In the genomic region with DNA sequence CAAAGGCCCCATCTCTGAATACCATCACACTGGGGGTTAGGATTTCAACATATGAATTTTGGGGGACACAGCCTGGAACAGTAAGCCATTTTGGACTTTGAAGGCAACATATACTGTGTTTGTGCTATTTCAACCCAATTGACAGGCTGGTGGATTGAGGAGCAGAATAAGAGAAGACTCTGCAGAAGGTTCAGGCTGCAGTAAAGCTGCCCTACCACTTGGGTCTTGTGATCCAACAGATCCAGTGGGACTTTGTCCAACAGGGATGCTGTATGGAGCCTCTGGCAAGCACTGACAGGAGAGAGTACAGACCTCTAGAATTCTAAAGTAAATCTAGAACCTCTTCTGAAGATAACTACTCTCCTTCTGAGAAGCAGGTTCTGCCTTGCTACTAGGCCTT, we compare ENCODE assay signal across 17 cellular contexts. TPM values are rescaled to one million over a fixed set of nuclear protein-coding genes. Genes with fewer than 3 reads are reported as not detected.
DNase-seq lines count a peak whose midpoint lies in the region; ATAC-seq and TF ChIP-seq lines count a peak whose summit lies in the region.
"Had no signal": no experiment of that assay in that cellular context is flagged by ENCODE, and none has a peak within 500 bp of the region (broad histone marks: within the 10 kb centered on the region; RNA-seq: fewer than 3 reads in every experiment).

No MANE protein-coding gene starts in this region.

- intact Hi-C loops in activated T-helper 1 cell treated with anti-CD3 and anti-CD28 coated beads, Interleukin-12 subunit alpha, Interleukin-12 subunit beta, Interleukin-2, Interleukin-4 antibody, amounts not matched to agents 30 ng/mL and 10 ng/mL and 1 ng/mL, durations not matched to agents 14 hours and 24 hours and 36 hours (cut with micrococcal nuclease), result loop anchor here (10.0 kb wide), 1 partner anchor 111 kb away; no protein-coding TSS in a partner anchor

- no peaks in the 10 kb centered on the region for H3K4me1 Mint-ChIP-seq in activated T-helper 1 cell treated with anti-CD3 and anti-CD28 coated beads, Interleukin-12 subunit alpha, Interleukin-12 subunit beta, Interleukin-2, Interleukin-4 antibody, amounts not matched to agents 30 ng/mL and 10 ng/mL and 1 ng/mL, durations not matched to agents 14 hours and 24 hours and 36 hours (ENCODE audit: low read depth)
- H3K4me1 Mint-ChIP-seq in naive B cell, result peaks cover 9 to 32% (median 14%) of the 10 kb centered on the region in 3 donors

- no peak overlapping the region for H3K27ac Mint-ChIP-seq in activated T-helper 1 cell treated with anti-CD3 and anti-CD28 coated beads, Interleukin-12 subunit alpha, Interleukin-12 subunit beta, Interleukin-2, Interleukin-4 antibody, amounts not matched to agents 30 ng/mL and 10 ng/mL and 1 ng/mL, durations not matched to agents 14 hours and 24 hours and 36 hours
- peak overlapping the region in 1 of 6 donors; percentile 74 for H3K27ac Mint-ChIP-seq in naive B cell

- no peaks in the 10 kb centered on the region for H3K36me3 Mint-ChIP-seq in activated T-helper 1 cell treated with anti-CD3 and anti-CD28 coated beads, Interleukin-12 subunit alpha, Interleukin-12 subunit beta, Interleukin-2, Interleukin-4 antibody, amounts not matched to agents 30 ng/mL and 10 ng/mL and 1 ng/mL, durations not matched to agents 14 hours and 24 hours and 36 hours (ENCODE audit: low read depth)
- H3K36me3 Mint-ChIP-seq in naive B cell, result no peaks in the 10 kb centered on the region

- ATAC-seq in naive B cell (ENCODE audit: low read depth in 2 of 2), result no peak
- ATAC-seq in HG03521 (IDR thresholded peaks at IDR 0.05; ENCODE audit: unreplicated experiment), result no peak

- peaks cover 34% of the 10 kb centered on the region for H3K27me3 Mint-ChIP-seq in activated T-helper 1 cell treated with anti-CD3 and anti-CD28 coated beads, Interleukin-12 subunit alpha, Interleukin-12 subunit beta, Interleukin-2, Interleukin-4 antibody, amounts not matched to agents 30 ng/mL and 10 ng/mL and 1 ng/mL, durations not matched to agents 14 hours and 24 hours and 36 hours (ENCODE audit: insufficient read depth)
- H3K27me3 Mint-ChIP-seq in naive B cell, result peaks cover 15 to 19% (median 16%) of the 10 kb centered on the region in 3 donors

- H3K9me3 Mint-ChIP-seq in activated T-helper 1 cell treated with anti-CD3 and anti-CD28 coated beads, Interleukin-12 subunit alpha, Interleukin-12 subunit beta, Interleukin-2, Interleukin-4 antibody, amounts not matched to agents 30 ng/mL and 10 ng/mL and 1 ng/mL, durations not matched to agents 14 hours and 24 hours and 36 hours, result no peaks in the 10 kb centered on the region
- H3K9me3 Mint-ChIP-seq in naive B cell, result no peaks in the 10 kb centered on the region

- peak overlapping the region; percentile 37 for H3K4me3 Mint-ChIP-seq in activated T-helper 1 cell treated with anti-CD3 and anti-CD28 coated beads, Interleukin-12 subunit alpha, Interleukin-12 subunit beta, Interleukin-2, Interleukin-4 antibody, amounts not matched to agents 30 ng/mL and 10 ng/mL and 1 ng/mL, durations not matched to agents 14 hours and 24 hours and 36 hours
- peak overlapping the region in 5 of 8 donors; percentile 40 to 87 (median 67) for H3K4me3 Mint-ChIP-seq in naive B cell

- DNase-seq in DMS 273 (lab: John Stamatoyannopoulos, UW; ENCODE audit: unreplicated experiment), result peak; percentile 4
- no peak for DNase-seq in DMS 273 treated with DMSO at 0.1 percent for 48 hours (lab: John Stamatoyannopoulos, UW)
- no peak for DNase-seq in activated T-helper 1 cell treated with anti-CD3 and anti-CD28 coated beads, Interleukin-12 subunit alpha, Interleukin-12 subunit beta, Interleukin-2, Interleukin-4 antibody, amounts not matched to agents 30 ng/mL and 10 ng/mL and 1 ng/mL, durations not matched to agents 14 hours and 24 hours and 36 hours (ENCODE audit: low spot score)
- DNase-seq in naive B cell, result no peak
- no peak for DNase-seq in NCI-H446 (lab: John Stamatoyannopoulos, UW)
- no peak for DNase-seq in AG20443 (ENCODE audit: low spot score)
- DNase-seq: DMS153, GOT3, NCI-H1092 treated with DMSO at 0.1 percent for 48 hours, NCI-H2107, NCI-H226, NCI-H526, SIG-M5 had no signal

- peak; percentile 35 for TF ChIP-seq CTCF in GM12873 (IDR thresholded peaks at IDR 0.05; ENCODE audit: insufficient read depth, low read depth, low read length, missing control alignments)

RNA-seq across cellular contexts. Expression of a gene that starts 1.1 kb away (rescaled TPM):
- total RNA-seq in activated T-helper 1 cell treated with anti-CD3 and anti-CD28 coated beads, Interleukin-12 subunit alpha, Interleukin-12 subunit beta, Interleukin-2, Interleukin-4 antibody, amounts not matched to agents 30 ng/mL and 10 ng/mL and 1 ng/mL, durations not matched to agents 14 hours and 24 hours and 36 hours, result not detected in 2 replicates
- under 1 TPM in 1 of 6 donors, not detected in 5; 0.31 TPM for polyA plus RNA-seq in naive B cell (ENCODE audit: low read depth in 6 of 6)
- total RNA-seq: MCF 10A, OCI-LY7 had no signal
